9 cellular contexts compared by ENCODE assay signal in the genomic region with DNA sequence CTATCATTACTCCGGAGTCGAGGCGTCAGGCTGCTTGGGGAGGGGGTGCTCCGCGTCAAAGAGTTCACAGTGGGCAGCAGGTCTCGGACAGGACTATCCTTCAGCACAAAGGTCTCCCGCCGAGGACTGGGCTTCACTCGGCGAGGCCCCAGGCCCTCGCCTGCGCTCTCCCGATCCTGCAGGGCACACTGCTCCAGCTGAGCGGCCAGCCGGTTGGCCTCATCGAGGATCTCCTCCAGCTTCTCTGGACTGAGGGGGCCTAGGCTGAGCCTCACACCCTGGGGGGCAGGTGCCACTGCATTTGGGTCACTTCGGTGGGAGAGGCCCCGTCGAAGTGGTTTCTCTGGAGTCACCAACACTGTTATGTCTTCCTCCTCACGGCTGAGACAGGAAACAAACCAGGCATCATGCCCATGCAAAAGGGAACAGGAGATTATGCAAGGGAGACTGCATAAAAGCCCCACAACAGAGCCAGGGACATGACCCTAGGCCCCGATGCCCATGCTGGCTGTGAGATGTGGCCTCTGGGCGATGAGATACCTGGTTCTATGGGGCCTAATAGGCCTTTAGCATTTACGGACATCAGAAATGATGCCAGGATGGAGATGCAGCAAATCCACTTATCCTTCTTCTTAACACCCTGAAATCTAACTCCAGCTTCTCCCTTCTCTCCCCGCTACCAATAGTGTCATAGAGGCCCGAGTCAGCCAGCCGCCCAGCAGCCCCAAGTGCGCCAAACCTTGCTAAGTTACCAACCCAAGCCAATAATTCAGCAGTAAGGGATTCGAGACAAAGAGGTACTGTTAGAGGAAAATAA. TPM values are rescaled to one million over a fixed set of nuclear protein-coding genes. Genes with fewer than 3 reads are reported as not detected.
DNase-seq lines count a peak whose midpoint lies in the region; ATAC-seq and TF ChIP-seq lines count a peak whose summit lies in the region.
"Had no signal": no experiment of that assay in that cellular context is flagged by ENCODE, and none has a peak within 500 bp of the region (broad histone marks: within the 10 kb centered on the region; RNA-seq: fewer than 3 reads in every experiment).

No MANE protein-coding gene starts in this region.

- intact Hi-C loops in spleen (cut with DNase I; ENCODE audit: low total_unique reads): no loop called here

- no peaks in the 10 kb centered on the region for H3K27me3 ChIP-seq in spleen (replicated peaks in 1 of 7)

- peaks cover 0 to 49% (median 32%) of the 10 kb centered on the region in 6 donors for H3K4me1 ChIP-seq in spleen

- H3K27ac ChIP-seq in spleen: peak overlapping the region in 6 of 8 donors; percentile 12 to 95 (median 90)

- TF ChIP-seq CTCF in fibroblast of pulmonary artery (IDR thresholded peaks at IDR 0.05; ENCODE audit: low read length, missing control alignments) (no peak), spleen (IDR thresholded peaks at IDR 0.05 in 8 of 11, conservative IDR thresholded peaks at IDR 0.05 in 3 of 11) (no peak)

- peaks cover 0 to 10% (median 0%) of the 10 kb centered on the region in 6 donors for H3K36me3 ChIP-seq in spleen

- H3K4me3 ChIP-seq in fibroblast of pulmonary artery (replicated peaks; ENCODE audit: low read depth, low read length) (peak overlapping the region; percentile 82), spleen (peak overlapping the region in 4 of 8 donors; percentile 66 to 91 (median 72))

- no peaks in the 10 kb centered on the region for H3K9me3 ChIP-seq in spleen

- peak; percentile 25 for DNase-seq in NCI-H2107 treated with DMSO at 0.1 percent for 48 hours (lab: John Stamatoyannopoulos, UW; ENCODE audit: unreplicated experiment)
- no peak for DNase-seq in NCI-H2107 (lab: John Stamatoyannopoulos, UW)
- peak; percentile 9 for DNase-seq in SKM-1 (lab: John Stamatoyannopoulos, UW; ENCODE audit: unreplicated experiment)
- peak; percentile 36 for DNase-seq in fibroblast of pulmonary artery (ENCODE audit: low read depth)
- DNase-seq in spleen: no peak
- no peak for DNase-seq in activated gamma-delta T cell (lab: John Stamatoyannopoulos, UW)
- DNase-seq in NCI-H2196 (lab: John Stamatoyannopoulos, UW; ENCODE audit: unreplicated experiment): no peak

- no peak for TF ChIP-seq POLR2A in spleen (IDR thresholded peaks at IDR 0.05)

- no peak for ATAC-seq in GM19035 (IDR thresholded peaks at IDR 0.05; ENCODE audit: unreplicated experiment)

- 60 to 73% (median 64%) methylated on average over 22 to 28 of the region's 28 CpGs for WGBS in spleen, 5 donors

RNA-seq across cellular contexts. Expression of gene PSRC1, which starts 1.1 kb away (rescaled TPM):
- 1 to 10 TPM; 2.0 to 9.3 (median 3.1) TPM for total RNA-seq in spleen
- 1 to 10 TPM; 3.5 to 3.9 (median 3.5) TPM for polyA plus RNA-seq in spleen

RNA-seq across cellular contexts. Expression of gene MYBPHL, which starts 24.9 kb away (rescaled TPM):
- not detected for total RNA-seq in spleen
- polyA plus RNA-seq in spleen: not detected
- total RNA-seq: activated CD8-positive, alpha-beta memory T cell treated with anti-CD3 and anti-CD28 coated beads for 36 hours had no signal

RNA-seq across cellular contexts. Expression of gene CELSR2, which starts 32.5 kb away (rescaled TPM):
- total RNA-seq in spleen: 1 to 10 TPM in 5 of 7 donors, under 1 TPM in 2; 0.79 to 2.9 (median 1.4) TPM
- under 1 TPM; 0.20 to 0.54 (median 0.46) TPM for polyA plus RNA-seq in spleen

Comparison
In these comparisons a context has a peak if more than half of its experiments do, and no peak if none do; other contexts are left out.
1. DNase-seq: peak in NCI-H2107 treated with DMSO at 0.1 percent for 48 hours (single experiment), SKM-1 (single experiment) and fibroblast of pulmonary artery (single experiment); none in NCI-H2107 (single experiment), spleen (single experiment), activated gamma-delta T cell (single experiment) and NCI-H2196 (single experiment).